8 cellular contexts compared by ENCODE assay signal in genomic region chr16:83953796-83954576, GRCh38. TPM values are rescaled to one million over a fixed set of nuclear protein-coding genes. Genes with fewer than 3 reads are reported as not detected.
DNase-seq lines count a peak whose midpoint lies in the region; ATAC-seq and TF ChIP-seq lines count a peak whose summit lies in the region.

No MANE protein-coding gene starts in this region.

- intact Hi-C loops in activated CD8-positive, alpha-beta T cell treated with anti-CD3 and anti-CD28 coated beads for 36 hours (cut with micrococcal nuclease) = loop anchor here (10.0 kb wide), 1 partner anchor 221 kb away; no protein-coding TSS in a partner anchor

- H3K9me2 ChIP-seq in hepatocyte (replicated peaks; ENCODE audit: insufficient read depth) = no peaks in the 10 kb centered on the region

- 34% methylated on average over 17 of the region's 19 CpGs for WGBS in hepatocyte (ENCODE audit: low lambda C conversion rate, missing lambda C conversion rate)

- no peaks in the 10 kb centered on the region for H3K9me3 Mint-ChIP-seq in activated T-cell treated with anti-CD3 and anti-CD28 coated beads, Interleukin-2, amount 50 U/mL, for 24 hours
- no peaks in the 10 kb centered on the region for H3K9me3 Mint-ChIP-seq in activated CD8-positive, alpha-beta T cell treated with anti-CD3 and anti-CD28 coated beads for 36 hours

- peaks cover 14% of the 10 kb centered on the region for H3K4me1 ChIP-seq in hepatocyte (ENCODE audit: insufficient read depth)

- no peaks in the 10 kb centered on the region for H3K36me3 Mint-ChIP-seq in activated T-cell treated with anti-CD3 and anti-CD28 coated beads, Interleukin-2, amount 50 U/mL, for 24 hours (ENCODE audit: low read depth)
- no peaks in the 10 kb centered on the region for H3K36me3 Mint-ChIP-seq in activated CD8-positive, alpha-beta T cell treated with anti-CD3 and anti-CD28 coated beads for 36 hours (ENCODE audit: low read depth)

- H3K27ac ChIP-seq in hepatocyte (peak overlapping the region; percentile 88), skin epidermis (peak overlapping the region in 17 of 21 experiments; percentile 21 to 91 (median 75))

- H3K27me3 ChIP-seq in hepatocyte = no peaks in the 10 kb centered on the region

- no peaks in the 10 kb centered on the region for H3K9me3 ChIP-seq in hepatocyte (ENCODE audit: low read depth)

- H3K4me2 ChIP-seq in hepatocyte = peak overlapping the region; percentile 80

- CTCF ChIA-PET in activated CD8-positive, alpha-beta T cell treated with anti-CD3 and anti-CD28 coated beads for 36 hours (lab: Charles Lee) = interaction anchor here (0.8 to 2.9 kb wide), 15 partner anchors 10 to 552 kb away, joined by 3 to 25 read pairs (median 4); partner anchors contain the start of gene TAF1C

- peak; percentile 34 for DNase-seq in activated T-cell treated with anti-CD3 and anti-CD28 coated beads, Interleukin-2, amount 50 U/mL, for 24 hours
- DNase-seq in activated T-cell treated with anti-CD3 and anti-CD28 coated beads, Interleukin-2, amount 50 U/mL, for 1 hour = no peak
- peak; percentile 39 for DNase-seq in LHCN-M2 (ENCODE audit: low read depth)
- peak; percentile 35 for DNase-seq in activated CD8-positive, alpha-beta T cell treated with anti-CD3 and anti-CD28 coated beads for 36 hours
- peak; percentile 70 for DNase-seq in hepatocyte (ENCODE audit: low spot score)
- no peak for DNase-seq in MV-4-11 (lab: John Stamatoyannopoulos, UW)
- no peak for DNase-seq in effector CD4-positive, alpha-beta T cell

- no peaks in the 10 kb centered on the region for H3K79me2 ChIP-seq in hepatocyte

- peak; percentile 41 for ATAC-seq in activated CD8-positive, alpha-beta T cell treated with anti-CD3 and anti-CD28 coated beads for 36 hours

- H4K20me1 ChIP-seq in hepatocyte (ENCODE audit: insufficient read depth, poor library complexity, severe bottlenecking) = no peaks in the 10 kb centered on the region

- H3K27ac Mint-ChIP-seq in activated T-cell treated with anti-CD3 and anti-CD28 coated beads, Interleukin-2, amount 50 U/mL, for 24 hours = no peak overlapping the region
- H3K27ac Mint-ChIP-seq in activated CD8-positive, alpha-beta T cell treated with anti-CD3 and anti-CD28 coated beads for 36 hours = no peak overlapping the region

- peaks cover 33% of the 10 kb centered on the region for H3K27me3 Mint-ChIP-seq in activated T-cell treated with anti-CD3 and anti-CD28 coated beads, Interleukin-2, amount 50 U/mL, for 24 hours
- H3K27me3 Mint-ChIP-seq in activated CD8-positive, alpha-beta T cell treated with anti-CD3 and anti-CD28 coated beads for 36 hours = peaks cover 17% of the 10 kb centered on the region

- no peak overlapping the region for H2AFZ ChIP-seq in hepatocyte

- H3K4me3 ChIP-seq in hepatocyte = no peak overlapping the region
- peak overlapping the region; percentile 39 to 53 (median 45) for H3K4me3 ChIP-seq in skin epidermis

- H3K4me1 Mint-ChIP-seq in activated T-cell treated with anti-CD3 and anti-CD28 coated beads, Interleukin-2, amount 50 U/mL, for 24 hours (ENCODE audit: low read depth) = peaks cover 14% of the 10 kb centered on the region
- peaks cover 8% of the 10 kb centered on the region for H3K4me1 Mint-ChIP-seq in activated CD8-positive, alpha-beta T cell treated with anti-CD3 and anti-CD28 coated beads for 36 hours (ENCODE audit: low read depth)

- H3K4me3 Mint-ChIP-seq in activated T-cell treated with anti-CD3 and anti-CD28 coated beads, Interleukin-2, amount 50 U/mL, for 24 hours = peak overlapping the region; percentile 52
- H3K4me3 Mint-ChIP-seq in activated CD8-positive, alpha-beta T cell treated with anti-CD3 and anti-CD28 coated beads for 36 hours = no peak overlapping the region

- POLR2A ChIA-PET in activated CD8-positive, alpha-beta T cell treated with anti-CD3 and anti-CD28 coated beads for 36 hours (lab: Charles Lee) = interaction anchor here (0.5 to 1.3 kb wide), 3 partner anchors 112 to 234 kb away, joined by 3 to 4 read pairs (median 3); partner anchors contain the start of gene MBTPS1

- no peaks in the 10 kb centered on the region for H3K36me3 ChIP-seq in hepatocyte (replicated peaks; ENCODE audit: insufficient read depth, low read depth)

- TF ChIP-seq CTCF in activated CD8-positive, alpha-beta T cell treated with anti-CD3 and anti-CD28 coated beads for 36 hours (IDR thresholded peaks at IDR 0.05) = peak; percentile 44
- TF ChIP-seq CTCF in hepatocyte (IDR thresholded peaks at IDR 0.05; ENCODE audit: poor library complexity) = peak; percentile 56

RNA-seq across cellular contexts. Expression of gene OSGIN1, which starts 0.9 kb away (rescaled TPM):
- total RNA-seq in LHCN-M2 (2014; rRNA removed) (5.8 and 6.5 TPM in 2 replicates), hepatocyte (1.9 and 3.3 TPM in 2 replicates)
- 15.1 TPM for polyA plus RNA-seq in LHCN-M2 (2012)
- under 1 TPM; 0.56 to 0.67 TPM for total RNA-seq in activated CD8-positive, alpha-beta T cell treated with anti-CD3 and anti-CD28 coated beads for 36 hours
- 6.0 and 10.0 TPM in 2 replicates for polyA plus RNA-seq in hepatocyte

RNA-seq across cellular contexts. Expression of gene NECAB2, which starts 14.1 kb away (rescaled TPM):
- total RNA-seq in LHCN-M2 (2014; rRNA removed) (not detected in 2 replicates), hepatocyte (not detected in 2 replicates)
- 0.18 TPM for polyA plus RNA-seq in LHCN-M2 (2012)
- total RNA-seq in activated CD8-positive, alpha-beta T cell treated with anti-CD3 and anti-CD28 coated beads for 36 hours = not detected
- polyA plus RNA-seq in hepatocyte = 0.45 and 1.1 TPM in 2 replicates

RNA-seq across cellular contexts. Expression of gene MLYCD, which starts 55.1 kb away (rescaled TPM):
- total RNA-seq in LHCN-M2 (2014; rRNA removed) (2.4 and 2.7 TPM in 2 replicates), hepatocyte (5.5 and 6.3 TPM in 2 replicates)
- 2.3 TPM for polyA plus RNA-seq in LHCN-M2 (2012)
- 1 to 10 TPM; 3.5 to 3.7 TPM for total RNA-seq in activated CD8-positive, alpha-beta T cell treated with anti-CD3 and anti-CD28 coated beads for 36 hours
- polyA plus RNA-seq in hepatocyte = 9.0 and 10.1 TPM in 2 replicates

Comparison
In these comparisons a context has a peak if more than half of its experiments do, and no peak if none do; other contexts are left out.
1. DNase-seq: peak in activated T-cell treated with anti-CD3 and anti-CD28 coated beads, Interleukin-2, amount 50 U/mL, for 24 hours (single experiment), LHCN-M2 (single experiment), activated CD8-positive, alpha-beta T cell treated with anti-CD3 and anti-CD28 coated beads for 36 hours (single experiment) and hepatocyte (single experiment); none in activated T-cell treated with anti-CD3 and anti-CD28 coated beads, Interleukin-2, amount 50 U/mL, for 1 hour (single experiment), MV-4-11 (single experiment) and effector CD4-positive, alpha-beta T cell (single experiment).